Comparison of ENCODE assay signal across 10 cellular contexts in the genomic region with DNA sequence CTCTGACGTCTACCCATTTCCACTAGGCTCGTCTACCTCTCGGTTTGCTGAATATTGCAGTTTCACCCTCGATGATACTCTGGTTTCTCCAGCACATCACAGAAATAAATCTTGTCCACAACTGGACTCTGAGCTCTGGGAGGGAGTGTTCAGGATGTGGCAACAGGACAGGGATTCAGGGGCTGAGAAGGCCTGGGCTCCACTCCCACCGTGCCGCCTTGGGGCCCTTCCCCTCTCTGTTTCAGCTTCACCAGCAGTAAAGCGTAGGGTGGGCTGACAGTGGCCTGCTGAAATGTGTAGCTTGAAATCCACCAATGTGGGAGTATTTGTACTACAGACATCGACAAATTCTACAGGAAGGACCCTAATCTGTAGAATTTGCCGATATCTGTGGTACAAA. TPM values are rescaled to one million over a fixed set of nuclear protein-coding genes. Genes with fewer than 3 reads are reported as not detected.
"Had no signal": no experiment of that assay in that cellular context is flagged by ENCODE, and none has a peak within 500 bp of the region (broad histone marks: within the 10 kb centered on the region; RNA-seq: fewer than 3 reads in every experiment).

No MANE protein-coding gene starts in this region.

- DNase-seq: IMR-90, KBM-7, KG1 had no signal

- ATAC-seq: K562 had no signal

- H3K4me3 ChIP-seq: K562 had no signal

- H3K27ac ChIP-seq: HL-60, KMS-11 had no signal

- H3K4me2 ChIP-seq: KMS-11 had no signal

- FAIRE-seq: HTR-8/SVneo, K562 had no signal

- H3K9ac ChIP-seq: KMS-11 had no signal

RNA-seq across cellular contexts. Expression of a gene that starts 20.0 kb away (rescaled TPM):
- total RNA-seq: HT-29, HT1080, IMR-90, K562 had no signal
- polyA plus RNA-seq: IgD-negative memory B cell, IMR-90 had no signal

RNA-seq across cellular contexts. Expression of a gene that starts 35.5 kb away (rescaled TPM):
- total RNA-seq: HT-29, HT1080, IMR-90, K562 had no signal
- polyA plus RNA-seq: IgD-negative memory B cell, IMR-90, K562 had no signal

RNA-seq across cellular contexts. Expression of a gene that starts 55.7 kb away (rescaled TPM):
- total RNA-seq: HT1080 had no signal
